Comparison of ENCODE assay signal across 12 cellular contexts in genomic region chr10:50636576-50636975, GRCh38. TPM values are rescaled to one million over a fixed set of nuclear protein-coding genes. Genes with fewer than 3 reads are reported as not detected.
A peak's percentile ranks its signal among the peaks of the same experiment; 100 is the strongest.
DNase-seq lines count a peak whose midpoint lies in the region; ATAC-seq, FAIRE-seq and TF ChIP-seq lines count a peak whose summit lies in the region.
"Had no signal": no experiment of that assay in that cellular context is flagged by ENCODE, and none has a peak within 500 bp of the region (broad histone marks: within the 10 kb centered on the region; RNA-seq: fewer than 3 reads in every experiment).

No MANE protein-coding gene starts in this region.

- no peaks in the 10 kb centered on the region for H3K36me3 Mint-ChIP-seq in CD4-positive, CD25-positive, alpha-beta regulatory T cell
- H3K36me3 Mint-ChIP-seq in activated T-helper 1 cell treated with anti-CD3 and anti-CD28 coated beads, Interleukin-12 subunit alpha, Interleukin-12 subunit beta, Interleukin-2, Interleukin-4 antibody, amounts not matched to agents 30 ng/mL and 10 ng/mL and 1 ng/mL, durations not matched to agents 14 hours and 24 hours and 36 hours (ENCODE audit: low read depth): peaks cover 2% of the 10 kb centered on the region
- peaks cover 5% of the 10 kb centered on the region for H3K36me3 Mint-ChIP-seq in nephron progenitor cell (ENCODE audit: low read depth)

- intact Hi-C loops in activated T-helper 1 cell treated with anti-CD3 and anti-CD28 coated beads, Interleukin-12 subunit alpha, Interleukin-12 subunit beta, Interleukin-2, Interleukin-4 antibody, amounts not matched to agents 30 ng/mL and 10 ng/mL and 1 ng/mL, durations not matched to agents 14 hours and 24 hours and 36 hours (cut with micrococcal nuclease): loop anchor here (1.0 to 5.0 kb wide), 8 partner anchors 11 to 376 kb away; partner anchors contain the start of gene ASAH2B
- intact Hi-C loops in colonic mucosa (cut with DNase I) (loop anchor here (10.0 kb wide), 1 partner anchor 352 kb away; no protein-coding TSS in a partner anchor), transverse colon (cut with DNase I; ENCODE audit: low total_unique reads) (loop anchor here (10.0 kb wide), 1 partner anchor 342 kb away; no protein-coding TSS in a partner anchor)

- 73 to 79% methylated on average over 3 of the region's 3 CpGs for WGBS in transverse colon (ENCODE audit: low coverage in 1 of 2), 2 donors

- TF ChIP-seq EP300 in transverse colon (IDR thresholded peaks at IDR 0.05; ENCODE audit: low read depth): no peak

- H3K27me3 ChIP-seq in CD4-positive, CD25-positive, alpha-beta regulatory T cell (ENCODE audit: control insufficient read depth, insufficient read depth, low read length): no peaks in the 10 kb centered on the region
- H3K27me3 ChIP-seq in colonic mucosa: no peaks in the 10 kb centered on the region
- no peaks in the 10 kb centered on the region for H3K27me3 ChIP-seq in transverse colon
- H3K27me3 ChIP-seq: BE2C, thyroid gland had no signal

- no peaks in the 10 kb centered on the region for H3K9me3 Mint-ChIP-seq in CD4-positive, CD25-positive, alpha-beta regulatory T cell
- no peaks in the 10 kb centered on the region for H3K9me3 Mint-ChIP-seq in activated T-helper 1 cell treated with anti-CD3 and anti-CD28 coated beads, Interleukin-12 subunit alpha, Interleukin-12 subunit beta, Interleukin-2, Interleukin-4 antibody, amounts not matched to agents 30 ng/mL and 10 ng/mL and 1 ng/mL, durations not matched to agents 14 hours and 24 hours and 36 hours
- H3K9me3 Mint-ChIP-seq in nephron progenitor cell: no peaks in the 10 kb centered on the region

- H3K9me3 ChIP-seq in CD4-positive, CD25-positive, alpha-beta regulatory T cell (ENCODE audit: control insufficient read depth in 2 of 2, low read length in 2 of 2): no peaks in the 10 kb centered on the region
- H3K9me3 ChIP-seq in colonic mucosa (no peaks in the 10 kb centered on the region), transverse colon (no peaks in the 10 kb centered on the region)
- H3K9me3 ChIP-seq: BE2C, thyroid gland had no signal

- no peak for TF ChIP-seq POLR2A in transverse colon (IDR thresholded peaks at IDR 0.05)

- peak; percentile 11 to 77 (median 63) for DNase-seq in CD4-positive, CD25-positive, alpha-beta regulatory T cell
- DNase-seq in GM19239 (ENCODE audit: insufficient read length, low spot score) (no peak), nephron progenitor cell (no peak), colonic mucosa (no peak), transverse colon (no peak), retina (no peak)
- peak; percentile 40 for DNase-seq in activated T-helper 1 cell treated with anti-CD3 and anti-CD28 coated beads, Interleukin-12 subunit alpha, Interleukin-12 subunit beta, Interleukin-2, Interleukin-4 antibody, amounts not matched to agents 30 ng/mL and 10 ng/mL and 1 ng/mL, durations not matched to agents 14 hours and 24 hours and 36 hours (ENCODE audit: low spot score)
- DNase-seq: amniotic stem cell, BE2C, thyroid gland had no signal

- in situ Hi-C loops in transverse colon (cut with MboI; ENCODE audit: low pct_ligation_motif_present in 1 of 4, low pct_unique_long_range_greater_than_20kb in 1 of 4, low sequenced_read_pairs in 3 of 4): no loop called here

- peaks cover 17 to 45% (median 33%) of the 10 kb centered on the region in 4 donors for H3K4me1 Mint-ChIP-seq in CD4-positive, CD25-positive, alpha-beta regulatory T cell
- peaks cover 43% of the 10 kb centered on the region for H3K4me1 Mint-ChIP-seq in activated T-helper 1 cell treated with anti-CD3 and anti-CD28 coated beads, Interleukin-12 subunit alpha, Interleukin-12 subunit beta, Interleukin-2, Interleukin-4 antibody, amounts not matched to agents 30 ng/mL and 10 ng/mL and 1 ng/mL, durations not matched to agents 14 hours and 24 hours and 36 hours (ENCODE audit: low read depth)
- no peaks in the 10 kb centered on the region for H3K4me1 Mint-ChIP-seq in nephron progenitor cell

- ATAC-seq in CD4-positive, CD25-positive, alpha-beta regulatory T cell (ENCODE audit: low read depth in 2 of 2): peak; percentile 63 to 71
- peak; percentile 29 for ATAC-seq in HG03108 (IDR thresholded peaks at IDR 0.05; ENCODE audit: unreplicated experiment)

- H3K27me3 Mint-ChIP-seq in CD4-positive, CD25-positive, alpha-beta regulatory T cell: no peaks in the 10 kb centered on the region
- H3K27me3 Mint-ChIP-seq in activated T-helper 1 cell treated with anti-CD3 and anti-CD28 coated beads, Interleukin-12 subunit alpha, Interleukin-12 subunit beta, Interleukin-2, Interleukin-4 antibody, amounts not matched to agents 30 ng/mL and 10 ng/mL and 1 ng/mL, durations not matched to agents 14 hours and 24 hours and 36 hours (ENCODE audit: insufficient read depth): peaks cover 28% of the 10 kb centered on the region
- H3K27me3 Mint-ChIP-seq in nephron progenitor cell (ENCODE audit: low read depth, poor library complexity): no peaks in the 10 kb centered on the region

- TF ChIP-seq CTCF in nephron progenitor cell (IDR thresholded peaks at IDR 0.05) (no peak), colonic mucosa (IDR thresholded peaks at IDR 0.05) (no peak), transverse colon (IDR thresholded peaks at IDR 0.05) (no peak)

- peak overlapping the region; percentile 84 for H3K4me3 ChIP-seq in CD4-positive, CD25-positive, alpha-beta regulatory T cell (ENCODE audit: low read depth, low read length)
- H3K4me3 ChIP-seq in colonic mucosa (no peak overlapping the region), transverse colon (no peak overlapping the region)
- H3K4me3 ChIP-seq: thyroid gland had no signal

- FAIRE-seq in GM19239 (lab: Jason Lieb, UNC): peak; percentile 74
- FAIRE-seq: TTC549 had no signal

- H3K4me3 Mint-ChIP-seq in CD4-positive, CD25-positive, alpha-beta regulatory T cell: peak overlapping the region; percentile 38 to 82 (median 72)
- peak overlapping the region; percentile 1 for H3K4me3 Mint-ChIP-seq in activated T-helper 1 cell treated with anti-CD3 and anti-CD28 coated beads, Interleukin-12 subunit alpha, Interleukin-12 subunit beta, Interleukin-2, Interleukin-4 antibody, amounts not matched to agents 30 ng/mL and 10 ng/mL and 1 ng/mL, durations not matched to agents 14 hours and 24 hours and 36 hours
- no peak overlapping the region for H3K4me3 Mint-ChIP-seq in nephron progenitor cell

- H3K27ac Mint-ChIP-seq in CD4-positive, CD25-positive, alpha-beta regulatory T cell: peak overlapping the region in 2 of 3 donors; percentile 6 to 64
- peak overlapping the region; percentile 1 for H3K27ac Mint-ChIP-seq in activated T-helper 1 cell treated with anti-CD3 and anti-CD28 coated beads, Interleukin-12 subunit alpha, Interleukin-12 subunit beta, Interleukin-2, Interleukin-4 antibody, amounts not matched to agents 30 ng/mL and 10 ng/mL and 1 ng/mL, durations not matched to agents 14 hours and 24 hours and 36 hours
- no peak overlapping the region for H3K27ac Mint-ChIP-seq in nephron progenitor cell

- H3K9ac ChIP-seq in colonic mucosa (ENCODE audit: low read depth in 2 of 2, low read length in 2 of 2): no peak overlapping the region

- peak overlapping the region; percentile 15 for H3K27ac ChIP-seq in CD4-positive, CD25-positive, alpha-beta regulatory T cell (ENCODE audit: insufficient read depth, low read length, poor library complexity, severe bottlenecking)
- H3K27ac ChIP-seq in colonic mucosa (no peak overlapping the region), transverse colon (no peak overlapping the region)
- H3K27ac ChIP-seq: thyroid gland had no signal

- H3K4me1 ChIP-seq in CD4-positive, CD25-positive, alpha-beta regulatory T cell (ENCODE audit: control insufficient read depth, insufficient read depth, low read length, poor library complexity, severe bottlenecking): peaks cover 29% of the 10 kb centered on the region
- H3K4me1 ChIP-seq in colonic mucosa (no peaks in the 10 kb centered on the region), transverse colon (peaks cover 0 to 4% (median 0%) of the 10 kb centered on the region in 4 donors)
- H3K4me1 ChIP-seq: BE2C, thyroid gland had no signal

- H3K36me3 ChIP-seq in CD4-positive, CD25-positive, alpha-beta regulatory T cell (ENCODE audit: control insufficient read depth, insufficient read depth, low read length): no peaks in the 10 kb centered on the region
- H3K36me3 ChIP-seq in colonic mucosa (no peaks in the 10 kb centered on the region), transverse colon (no peaks in the 10 kb centered on the region)
- H3K36me3 ChIP-seq: BE2C, thyroid gland had no signal

RNA-seq across cellular contexts. Expression of gene SGMS1, which starts 12.8 kb away (rescaled TPM):
- total RNA-seq in CD4-positive, CD25-positive, alpha-beta regulatory T cell: 241 TPM
- polyA plus RNA-seq in CD4-positive, CD25-positive, alpha-beta regulatory T cell: 10 to 100 TPM; 25.7 to 34.3 (median 31.4) TPM
- 18.2 and 18.6 TPM in 2 replicates for total RNA-seq in activated T-helper 1 cell treated with anti-CD3 and anti-CD28 coated beads, Interleukin-12 subunit alpha, Interleukin-12 subunit beta, Interleukin-2, Interleukin-4 antibody, amounts not matched to agents 30 ng/mL and 10 ng/mL and 1 ng/mL, durations not matched to agents 14 hours and 24 hours and 36 hours
- total RNA-seq in colonic mucosa (10 to 100 TPM; 19.4 to 19.5 TPM), transverse colon (10 to 100 TPM; 28.3 to 44.5 (median 41.7) TPM)

Comparison
In these comparisons a context has a peak if more than half of its experiments do, and no peak if none do; other contexts are left out.
1. DNase-seq: peak in CD4-positive, CD25-positive, alpha-beta regulatory T cell (3 of 3) and activated T-helper 1 cell treated with anti-CD3 and anti-CD28 coated beads, Interleukin-12 subunit alpha, Interleukin-12 subunit beta, Interleukin-2, Interleukin-4 antibody, amounts not matched to agents 30 ng/mL and 10 ng/mL and 1 ng/mL, durations not matched to agents 14 hours and 24 hours and 36 hours (single experiment); none in GM19239 (single experiment), nephron progenitor cell (single experiment), colonic mucosa (single experiment), transverse colon (single experiment) and retina (single experiment).